26 cellular contexts compared by ENCODE assay signal in genomic region chr15:63519041-63519440, GRCh38. TPM values are rescaled to one million over a fixed set of nuclear protein-coding genes. Genes with fewer than 3 reads are reported as not detected.
DNase-seq lines count a peak whose midpoint lies in the region; ATAC-seq lines count a peak whose summit lies in the region.
"Had no signal": no experiment of that assay in that cellular context is flagged by ENCODE, and none has a peak within 500 bp of the region (broad histone marks: within the 10 kb centered on the region; RNA-seq: fewer than 3 reads in every experiment).

No MANE protein-coding gene starts in this region.

- H3K27ac Mint-ChIP-seq in activated CD4-positive, alpha-beta memory T cell treated with anti-CD3 and anti-CD28 coated beads for 36 hours = peak overlapping the region; percentile 61
- no peak overlapping the region for H3K27ac Mint-ChIP-seq in activated CD4-positive, alpha-beta memory T cell treated with anti-CD3 and anti-CD28 coated beads, Interleukin-2, amount 10 ng/mL, durations not matched to agents 7 days and 5 days
- peak overlapping the region in 7 of 8 donors; percentile 32 to 88 (median 77) for H3K27ac Mint-ChIP-seq in CD8-positive, alpha-beta memory T cell
- peak overlapping the region; percentile 27 to 67 for H3K27ac Mint-ChIP-seq in effector memory CD8-positive, alpha-beta T cell
- peak overlapping the region; percentile 19 to 59 for H3K27ac Mint-ChIP-seq in natural killer cell treated with Interleukin-12 subunit alpha and Interleukin-12 subunit beta and Interleukin-15 and Interleukin-18, amount 100 ng/mL, for 72 hours
- H3K27ac Mint-ChIP-seq: neural progenitor cell had no signal

- H3K27me3 Mint-ChIP-seq in activated CD4-positive, alpha-beta memory T cell treated with anti-CD3 and anti-CD28 coated beads for 36 hours = no peaks in the 10 kb centered on the region
- H3K27me3 Mint-ChIP-seq in activated CD4-positive, alpha-beta memory T cell treated with anti-CD3 and anti-CD28 coated beads, Interleukin-2, amount 10 ng/mL, durations not matched to agents 7 days and 5 days = no peaks in the 10 kb centered on the region
- no peaks in the 10 kb centered on the region for H3K27me3 Mint-ChIP-seq in CD8-positive, alpha-beta memory T cell
- no peaks in the 10 kb centered on the region for H3K27me3 Mint-ChIP-seq in effector memory CD8-positive, alpha-beta T cell
- H3K27me3 Mint-ChIP-seq in natural killer cell treated with Interleukin-12 subunit alpha and Interleukin-12 subunit beta and Interleukin-15 and Interleukin-18, amount 100 ng/mL, for 72 hours = no peaks in the 10 kb centered on the region

- no peak for DNase-seq in activated CD4-positive, alpha-beta memory T cell treated with anti-CD3 and anti-CD28 coated beads for 36 hours
- no peak for DNase-seq in activated CD4-positive, alpha-beta memory T cell treated with anti-CD3 and anti-CD28 coated beads, Interleukin-2, amount 10 ng/mL, durations not matched to agents 7 days and 5 days
- no peak for DNase-seq in CD8-positive, alpha-beta memory T cell
- no peak for DNase-seq in effector memory CD8-positive, alpha-beta T cell
- DNase-seq in natural killer cell treated with Interleukin-12 subunit alpha and Interleukin-12 subunit beta and Interleukin-15 and Interleukin-18, amount 100 ng/mL, for 72 hours (ENCODE audit: low spot score) = no peak
- DNase-seq in NCI-H2227 (lab: John Stamatoyannopoulos, UW; ENCODE audit: unreplicated experiment) = no peak
- no peak for DNase-seq in DMS53 (lab: John Stamatoyannopoulos, UW)
- DNase-seq: activated CD4-positive, alpha-beta T cell treated with anti-CD3 and anti-CD28 coated beads for 1 hour; AML-193; foreskin melanocyte; HCEC 1CT; KG1; left ventricle myocardium inferior; NCI-H1436; NCI-H510A treated with DMSO at 0.1 percent for 48 hours; PC-3; posterior cingulate gyrus; right lobe of liver; SIG-M5; stimulated activated CD4-positive, alpha-beta T cell treated with anti-CD3 and anti-CD28 coated beads, Interleukin-12 subunit alpha, Interleukin-12 subunit beta, amount 100 ng/mL, for 4 hours; stimulated activated CD4-positive, alpha-beta T cell treated with anti-CD3 and anti-CD28 coated beads, Interleukin-4, amount 100 ng/mL, for 24 hours; stimulated activated naive CD4-positive, alpha-beta T cell treated with Interleukin-2 at 50 U/mL for 16 hours; transverse colon had no signal

- peaks cover 90% of the 10 kb centered on the region for H3K4me1 ChIP-seq in CD8-positive, alpha-beta memory T cell (ENCODE audit: insufficient read depth, low read length)

- H3K36me3 ChIP-seq in CD8-positive, alpha-beta memory T cell (ENCODE audit: insufficient read depth, low read length) = no peaks in the 10 kb centered on the region
- H3K36me3 ChIP-seq: left ventricle myocardium inferior, neural progenitor cell, right lobe of liver, transverse colon had no signal

- H3K9me3 ChIP-seq in CD8-positive, alpha-beta memory T cell (ENCODE audit: low read length) = no peaks in the 10 kb centered on the region
- H3K9me3 ChIP-seq: left ventricle myocardium inferior, right lobe of liver, transverse colon had no signal

- intact Hi-C loops in activated CD4-positive, alpha-beta memory T cell treated with anti-CD3 and anti-CD28 coated beads for 36 hours (cut with micrococcal nuclease) = no loop called here

- POLR2A ChIA-PET in activated CD4-positive, alpha-beta memory T cell treated with anti-CD3 and anti-CD28 coated beads for 36 hours (lab: Charles Lee) = no interaction called here
- POLR2A ChIA-PET in activated CD4-positive, alpha-beta memory T cell treated with anti-CD3 and anti-CD28 coated beads, Interleukin-2, amount 10 ng/mL, durations not matched to agents 7 days and 5 days (lab: Charles Lee) = no interaction called here
- POLR2A ChIA-PET in CD8-positive, alpha-beta memory T cell (lab: Charles Lee) = interaction anchor here (3.3 kb wide), 1 partner anchor 13 kb away, joined by 19 read pairs; no protein-coding TSS in a partner anchor

- H3K9me3 Mint-ChIP-seq in activated CD4-positive, alpha-beta memory T cell treated with anti-CD3 and anti-CD28 coated beads for 36 hours = no peaks in the 10 kb centered on the region
- no peaks in the 10 kb centered on the region for H3K9me3 Mint-ChIP-seq in activated CD4-positive, alpha-beta memory T cell treated with anti-CD3 and anti-CD28 coated beads, Interleukin-2, amount 10 ng/mL, durations not matched to agents 7 days and 5 days
- H3K9me3 Mint-ChIP-seq in CD8-positive, alpha-beta memory T cell = no peaks in the 10 kb centered on the region
- no peaks in the 10 kb centered on the region for H3K9me3 Mint-ChIP-seq in effector memory CD8-positive, alpha-beta T cell
- no peaks in the 10 kb centered on the region for H3K9me3 Mint-ChIP-seq in natural killer cell treated with Interleukin-12 subunit alpha and Interleukin-12 subunit beta and Interleukin-15 and Interleukin-18, amount 100 ng/mL, for 72 hours
- H3K9me3 Mint-ChIP-seq: neural progenitor cell had no signal

- no peak overlapping the region for H3K4me3 ChIP-seq in CD8-positive, alpha-beta memory T cell (ENCODE audit: low read length)
- H3K4me3 ChIP-seq: hepatocyte, left ventricle myocardium inferior, neural progenitor cell, right lobe of liver, transverse colon had no signal

- no peak overlapping the region for H3K27ac ChIP-seq in CD8-positive, alpha-beta memory T cell (ENCODE audit: low read depth, low read length)
- H3K27ac ChIP-seq: hepatocyte, left ventricle myocardium inferior, neural progenitor cell, right lobe of liver, transverse colon had no signal

- H3K36me3 Mint-ChIP-seq in activated CD4-positive, alpha-beta memory T cell treated with anti-CD3 and anti-CD28 coated beads for 36 hours = no peaks in the 10 kb centered on the region
- peaks cover 4% of the 10 kb centered on the region for H3K36me3 Mint-ChIP-seq in activated CD4-positive, alpha-beta memory T cell treated with anti-CD3 and anti-CD28 coated beads, Interleukin-2, amount 10 ng/mL, durations not matched to agents 7 days and 5 days (ENCODE audit: low read depth)
- peaks cover 0 to 4% (median 2%) of the 10 kb centered on the region in 3 donors for H3K36me3 Mint-ChIP-seq in CD8-positive, alpha-beta memory T cell
- H3K36me3 Mint-ChIP-seq in effector memory CD8-positive, alpha-beta T cell (ENCODE audit: insufficient read depth) = peaks cover 9% of the 10 kb centered on the region
- no peaks in the 10 kb centered on the region for H3K36me3 Mint-ChIP-seq in natural killer cell treated with Interleukin-12 subunit alpha and Interleukin-12 subunit beta and Interleukin-15 and Interleukin-18, amount 100 ng/mL, for 72 hours

- ATAC-seq in effector memory CD8-positive, alpha-beta T cell (replicated peaks) = no peak
- ATAC-seq in natural killer cell treated with Interleukin-12 subunit alpha and Interleukin-12 subunit beta and Interleukin-15 and Interleukin-18, amount 100 ng/mL, for 72 hours = no peak
- no peak for ATAC-seq in GM19328 (IDR thresholded peaks at IDR 0.05; ENCODE audit: unreplicated experiment)
- ATAC-seq: PC-3, right lobe of liver had no signal

- peaks cover 90% of the 10 kb centered on the region for H3K4me1 Mint-ChIP-seq in activated CD4-positive, alpha-beta memory T cell treated with anti-CD3 and anti-CD28 coated beads for 36 hours (ENCODE audit: low read depth)
- peaks cover 51% of the 10 kb centered on the region for H3K4me1 Mint-ChIP-seq in activated CD4-positive, alpha-beta memory T cell treated with anti-CD3 and anti-CD28 coated beads, Interleukin-2, amount 10 ng/mL, durations not matched to agents 7 days and 5 days
- H3K4me1 Mint-ChIP-seq in CD8-positive, alpha-beta memory T cell = peaks cover 90 to 99% (median 97%) of the 10 kb centered on the region in 3 donors
- peaks cover 59 to 93% of the 10 kb centered on the region in 2 donors for H3K4me1 Mint-ChIP-seq in effector memory CD8-positive, alpha-beta T cell (ENCODE audit: low read depth in 2 of 2)
- peaks cover 62 to 85% of the 10 kb centered on the region in 2 donors for H3K4me1 Mint-ChIP-seq in natural killer cell treated with Interleukin-12 subunit alpha and Interleukin-12 subunit beta and Interleukin-15 and Interleukin-18, amount 100 ng/mL, for 72 hours (ENCODE audit: low read depth in 2 of 2)

- CTCF ChIA-PET in activated CD4-positive, alpha-beta memory T cell treated with anti-CD3 and anti-CD28 coated beads for 36 hours (lab: Charles Lee) = interaction anchor here (0.7 to 1.2 kb wide), 2 partner anchors 34 to 728 kb away, joined by 3 read pairs; no protein-coding TSS in a partner anchor
- CTCF ChIA-PET in activated CD4-positive, alpha-beta memory T cell treated with anti-CD3 and anti-CD28 coated beads, Interleukin-2, amount 10 ng/mL, durations not matched to agents 7 days and 5 days (lab: Charles Lee) = interaction anchor here (1.2 to 4.2 kb wide), 4 partner anchors 13 to 52 kb away, joined by 3 to 11 read pairs (median 10); no protein-coding TSS in a partner anchor
- CTCF ChIA-PET in CD8-positive, alpha-beta memory T cell (lab: Charles Lee) = interaction anchor here (0.9 to 2.7 kb wide), 2 partner anchors 18 to 32 kb away, joined by 3 to 9 read pairs; no protein-coding TSS in a partner anchor

- no peak overlapping the region for H3K4me3 Mint-ChIP-seq in activated CD4-positive, alpha-beta memory T cell treated with anti-CD3 and anti-CD28 coated beads for 36 hours
- H3K4me3 Mint-ChIP-seq in activated CD4-positive, alpha-beta memory T cell treated with anti-CD3 and anti-CD28 coated beads, Interleukin-2, amount 10 ng/mL, durations not matched to agents 7 days and 5 days = no peak overlapping the region
- peak overlapping the region in 3 of 7 donors; percentile 26 to 42 (median 26) for H3K4me3 Mint-ChIP-seq in CD8-positive, alpha-beta memory T cell
- peak overlapping the region; percentile 26 to 37 for H3K4me3 Mint-ChIP-seq in effector memory CD8-positive, alpha-beta T cell
- H3K4me3 Mint-ChIP-seq in natural killer cell treated with Interleukin-12 subunit alpha and Interleukin-12 subunit beta and Interleukin-15 and Interleukin-18, amount 100 ng/mL, for 72 hours = peak overlapping the region; percentile 9
- H3K4me3 Mint-ChIP-seq: neural progenitor cell had no signal

- H3K27me3 ChIP-seq in CD8-positive, alpha-beta memory T cell (ENCODE audit: insufficient read depth, low read length, poor library complexity, severe bottlenecking) = no peaks in the 10 kb centered on the region
- H3K27me3 ChIP-seq: hepatocyte, neural progenitor cell, right lobe of liver, transverse colon had no signal

RNA-seq across cellular contexts. Expression of gene USP3, which starts 14.6 kb away (rescaled TPM):
- 10 to 100 TPM; 46.1 to 48.9 TPM for total RNA-seq in activated CD4-positive, alpha-beta memory T cell treated with anti-CD3 and anti-CD28 coated beads for 36 hours
- 10 to 100 TPM; 67.9 to 68.7 TPM for total RNA-seq in activated CD4-positive, alpha-beta memory T cell treated with anti-CD3 and anti-CD28 coated beads, Interleukin-2, amount 10 ng/mL, durations not matched to agents 7 days and 5 days
- 10 to 100 TPM; 36.6 to 38.0 TPM for total RNA-seq in CD8-positive, alpha-beta memory T cell
- polyA plus RNA-seq in CD8-positive, alpha-beta memory T cell = 50.7 TPM
- total RNA-seq in natural killer cell treated with Interleukin-12 subunit alpha and Interleukin-12 subunit beta and Interleukin-15 and Interleukin-18, amount 100 ng/mL, for 72 hours = 10 to 100 TPM; 70.0 to 75.3 TPM

Comparison
In these comparisons a context has a peak if more than half of its experiments do, and no peak if none do; other contexts are left out.
1. H3K4me3 Mint-ChIP-seq: peak in effector memory CD8-positive, alpha-beta T cell (2 of 2) and natural killer cell treated with Interleukin-12 subunit alpha and Interleukin-12 subunit beta and Interleukin-15 and Interleukin-18, amount 100 ng/mL, for 72 hours (single experiment); none in activated CD4-positive, alpha-beta memory T cell treated with anti-CD3 and anti-CD28 coated beads for 36 hours (single experiment) and activated CD4-positive, alpha-beta memory T cell treated with anti-CD3 and anti-CD28 coated beads, Interleukin-2, amount 10 ng/mL, durations not matched to agents 7 days and 5 days (single experiment).